8 cellular contexts compared by ENCODE assay signal in genomic region chr15:94306700-94307650, GRCh38.
DNase-seq lines count a peak whose midpoint lies in the region; ATAC-seq and TF ChIP-seq lines count a peak whose summit lies in the region.

No MANE protein-coding gene starts in this region.

- intact Hi-C loops in transverse colon (cut with DNase I; ENCODE audit: low total_unique reads) (no loop called here), A673 (cut with micrococcal nuclease; ENCODE audit: unreplicated experiment) (no loop called here), thyroid gland (cut with DNase I) (no loop called here)

- H3K4me3 Mint-ChIP-seq in effector memory CD8-positive, alpha-beta T cell = peak overlapping the region; percentile 71

- H3K27ac Mint-ChIP-seq in effector memory CD8-positive, alpha-beta T cell = peak overlapping the region; percentile 89 to 97

- no peak for TF ChIP-seq RAD21 in Ishikawa (IDR thresholded peaks at IDR 0.05; ENCODE audit: low read depth)

- in situ Hi-C loops in GM13976 (cut with MboI; ENCODE audit: low sequenced_read_pairs, unreplicated experiment) (no loop called here), transverse colon (cut with MboI; ENCODE audit: low pct_ligation_motif_present in 1 of 4, low pct_unique_long_range_greater_than_20kb in 1 of 4, low sequenced_read_pairs in 3 of 4) (no loop called here)

- peak; percentile 97 for ATAC-seq in GM21526 (IDR thresholded peaks at IDR 0.05; ENCODE audit: low FRiP score, unreplicated experiment)
- peak; percentile 69 for ATAC-seq in effector memory CD8-positive, alpha-beta T cell (replicated peaks)

- peaks cover 11% of the 10 kb centered on the region for H3K36me3 Mint-ChIP-seq in effector memory CD8-positive, alpha-beta T cell (ENCODE audit: insufficient read depth)

- BruUV-seq in A673 (replicated peaks; lab: Mats Ljungman, UMichigan) = no TSS peak

- 69 to 71% methylated on average over 11 to 13 of the region's 13 CpGs for WGBS in transverse colon (ENCODE audit: low coverage in 1 of 2), 2 donors
- WGBS in thyroid gland, 2 donors = 80 to 86% methylated on average over 13 of the region's 13 CpGs

- H3K36me3 ChIP-seq in transverse colon = peaks cover 0 to 7% (median 0%) of the 10 kb centered on the region in 4 donors
- no peaks in the 10 kb centered on the region for H3K36me3 ChIP-seq in A673 (ENCODE audit: insufficient read depth, low read length, poor library complexity, severe bottlenecking)
- no peaks in the 10 kb centered on the region for H3K36me3 ChIP-seq in thyroid gland

- no peak overlapping the region for H3K27ac ChIP-seq in transverse colon
- no peak overlapping the region for H3K27ac ChIP-seq in A673 (ENCODE audit: low read depth, low read length, poor library complexity, severe bottlenecking)
- peak overlapping the region in 1 of 3 donors; percentile 14 for H3K27ac ChIP-seq in thyroid gland

- H3K4me1 Mint-ChIP-seq in effector memory CD8-positive, alpha-beta T cell (ENCODE audit: low read depth in 2 of 2) = peaks cover 42 to 48% of the 10 kb centered on the region in 2 donors

- CTCF ChIA-PET in A673 (lab: Charles Lee) = no interaction called here

- POLR2A ChIA-PET in A673 (lab: Charles Lee; ENCODE audit: low non-redundant PET) = no interaction called here

- no peaks in the 10 kb centered on the region for H3K27me3 Mint-ChIP-seq in effector memory CD8-positive, alpha-beta T cell

- H3K4me3 ChIP-seq in transverse colon (no peak overlapping the region), A673 (ENCODE audit: low read depth, low read length, poor library complexity, severe bottlenecking) (no peak overlapping the region), thyroid gland (replicated peaks in 1 of 3) (no peak overlapping the region)

- DNase-seq in GM13976 (ENCODE audit: low spot score) (peak; percentile 60), NCI-H2107 (lab: John Stamatoyannopoulos, UW) (no peak), transverse colon (no peak), A673 (ENCODE audit: low spot score) (no peak), thyroid gland (no peak)
- DNase-seq in effector memory CD8-positive, alpha-beta T cell = peak in 2 of 3 experiments; percentile 27 to 37

- TF ChIP-seq POLR2A in transverse colon (IDR thresholded peaks at IDR 0.05) (no peak), thyroid gland (IDR thresholded peaks at IDR 0.05) (no peak)

- H3K4me1 ChIP-seq in transverse colon (no peaks in the 10 kb centered on the region), A673 (ENCODE audit: insufficient read depth, low read length, poor library complexity, severe bottlenecking) (no peaks in the 10 kb centered on the region), thyroid gland (peaks cover 0 to 9% of the 10 kb centered on the region in 2 donors)

- no peaks in the 10 kb centered on the region for H3K27me3 ChIP-seq in transverse colon
- no peaks in the 10 kb centered on the region for H3K27me3 ChIP-seq in A673 (replicated peaks; ENCODE audit: insufficient read depth, low read depth, low read length, poor library complexity)
- H3K27me3 ChIP-seq in thyroid gland = no peaks in the 10 kb centered on the region

- no peaks in the 10 kb centered on the region for H3K9me3 ChIP-seq in transverse colon
- no peaks in the 10 kb centered on the region for H3K9me3 ChIP-seq in A673 (ENCODE audit: low read depth, low read length, poor library complexity, severe bottlenecking)
- no peaks in the 10 kb centered on the region for H3K9me3 ChIP-seq in thyroid gland

- TF ChIP-seq EP300 in Ishikawa (IDR thresholded peaks at IDR 0.05; ENCODE audit: borderline replicate concordance) (peak; percentile 47; the same call in 1 of the 2 replicates), transverse colon (IDR thresholded peaks at IDR 0.05; ENCODE audit: low read depth) (no peak)

- TF ChIP-seq CTCF in GM13976 (IDR thresholded peaks at IDR 0.05; ENCODE audit: borderline replicate concordance, control extremely low read depth, extremely low read depth, insufficient read depth, missing control alignments) (no peak), transverse colon (IDR thresholded peaks at IDR 0.05) (no peak), A673 (conservative IDR thresholded peaks at IDR 0.05; ENCODE audit: low read depth, low read length) (no peak), thyroid gland (IDR thresholded peaks at IDR 0.05) (no peak)

- peaks cover 0 to 2% of the 10 kb centered on the region in 2 donors for H3K9me3 Mint-ChIP-seq in effector memory CD8-positive, alpha-beta T cell

TF ChIP-seq in Ishikawa, 13 proteins besides CTCF, POLR2A, EP300 and RAD21:
- TF ChIP-seq TEAD4 (IDR thresholded peaks at IDR 0.05) (peak; percentile 64), CREB1 (IDR thresholded peaks at IDR 0.05; ENCODE audit: low read depth) (no peak), NFIC (IDR thresholded peaks at IDR 0.05) (peak; percentile 63; the same call in 1 of the 2 replicates), YY1 (IDR thresholded peaks at IDR 0.05; ENCODE audit: low read depth) (no peak), CEBPB (IDR thresholded peaks at IDR 0.05) (0 out of 2 replicates have a peak, but pooled peaks have one; percentile 28), FOXM1 (IDR thresholded peaks at IDR 0.05; ENCODE audit: borderline replicate concordance, low read depth) (no peak), TCF12 (IDR thresholded peaks at IDR 0.05; ENCODE audit: low read depth) (no peak), EGR1 (IDR thresholded peaks at IDR 0.05) (0 out of 2 replicates have a peak, but pooled peaks have one; percentile 22)
- TF ChIP-seq, protein P1, sequence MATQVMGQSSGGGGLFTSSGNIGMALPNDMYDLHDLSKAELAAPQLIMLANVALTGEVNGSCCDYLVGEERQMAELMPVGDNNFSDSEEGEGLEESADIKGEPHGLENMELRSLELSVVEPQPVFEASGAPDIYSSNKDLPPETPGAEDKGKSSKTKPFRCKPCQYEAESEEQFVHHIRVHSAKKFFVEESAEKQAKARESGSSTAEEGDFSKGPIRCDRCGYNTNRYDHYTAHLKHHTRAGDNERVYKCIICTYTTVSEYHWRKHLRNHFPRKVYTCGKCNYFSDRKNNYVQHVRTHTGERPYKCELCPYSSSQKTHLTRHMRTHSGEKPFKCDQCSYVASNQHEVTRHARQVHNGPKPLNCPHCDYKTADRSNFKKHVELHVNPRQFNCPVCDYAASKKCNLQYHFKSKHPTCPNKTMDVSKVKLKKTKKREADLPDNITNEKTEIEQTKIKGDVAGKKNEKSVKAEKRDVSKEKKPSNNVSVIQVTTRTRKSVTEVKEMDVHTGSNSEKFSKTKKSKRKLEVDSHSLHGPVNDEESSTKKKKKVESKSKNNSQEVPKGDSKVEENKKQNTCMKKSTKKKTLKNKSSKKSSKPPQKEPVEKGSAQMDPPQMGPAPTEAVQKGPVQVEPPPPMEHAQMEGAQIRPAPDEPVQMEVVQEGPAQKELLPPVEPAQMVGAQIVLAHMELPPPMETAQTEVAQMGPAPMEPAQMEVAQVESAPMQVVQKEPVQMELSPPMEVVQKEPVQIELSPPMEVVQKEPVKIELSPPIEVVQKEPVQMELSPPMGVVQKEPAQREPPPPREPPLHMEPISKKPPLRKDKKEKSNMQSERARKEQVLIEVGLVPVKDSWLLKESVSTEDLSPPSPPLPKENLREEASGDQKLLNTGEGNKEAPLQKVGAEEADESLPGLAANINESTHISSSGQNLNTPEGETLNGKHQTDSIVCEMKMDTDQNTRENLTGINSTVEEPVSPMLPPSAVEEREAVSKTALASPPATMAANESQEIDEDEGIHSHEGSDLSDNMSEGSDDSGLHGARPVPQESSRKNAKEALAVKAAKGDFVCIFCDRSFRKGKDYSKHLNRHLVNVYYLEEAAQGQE (IDR thresholded peaks at IDR 0.05; ENCODE audit: low read depth) = no peak

Comparison
In these comparisons a context has a peak if more than half of its experiments do, and no peak if none do; other contexts are left out.
1. DNase-seq: peak in GM13976 (single experiment) and effector memory CD8-positive, alpha-beta T cell (2 of 3); none in NCI-H2107 (single experiment), transverse colon (single experiment), A673 (single experiment) and thyroid gland (0 of 2).